ENCODE assay signal across 27 cellular contexts in genomic region chr10:85790155-85790789, GRCh38.
"Had no signal": no experiment of that assay in that cellular context is flagged by ENCODE, and none has a peak within 500 bp of the region (broad histone marks: within the 10 kb centered on the region; RNA-seq: fewer than 3 reads in every experiment).

No MANE protein-coding gene starts in this region.

- H3K27ac Mint-ChIP-seq: activated CD4-positive, alpha-beta T cell treated with anti-CD3 and anti-CD28 coated beads for 36 hours; activated CD8-positive, alpha-beta T cell treated with anti-CD3 and anti-CD28 coated beads for 36 hours; activated naive CD4-positive, alpha-beta T cell treated with anti-CD3 and anti-CD28 coated beads, Interleukin-2, amount 10 ng/mL, durations not matched to agents 7 days and 5 days; activated naive CD8-positive, alpha-beta T cell treated with anti-CD3 and anti-CD28 coated beads, Interleukin-2, amount 10 ng/mL, durations not matched to agents 7 days and 5 days; activated T-cell treated with anti-CD3 and anti-CD28 coated beads, Interleukin-2, amount 50 U/mL, for 72 hours; activated T-helper 2 cell treated with anti-CD3 and anti-CD28 coated beads, Interferon-gamma antibody, Interleukin-2, Interleukin-4, amounts not matched to agents 10 μg/mL and 5 μg/mL and 100 μg/mL, durations not matched to agents 14 hours and 24 hours and 36 hours had no signal

- H3K4me1 ChIP-seq: adrenal gland, breast epithelium, Peyer's patch, SJCRH30 had no signal

- H3K27ac ChIP-seq: adrenal gland, breast epithelium, Peyer's patch, RWPE1, SJCRH30, VCaP had no signal

- H3K27me3 Mint-ChIP-seq: activated CD8-positive, alpha-beta T cell treated with anti-CD3 and anti-CD28 coated beads for 36 hours; activated naive CD4-positive, alpha-beta T cell treated with anti-CD3 and anti-CD28 coated beads, Interleukin-2, amount 10 ng/mL, durations not matched to agents 7 days and 5 days; activated naive CD8-positive, alpha-beta T cell treated with anti-CD3 and anti-CD28 coated beads, Interleukin-2, amount 10 ng/mL, durations not matched to agents 7 days and 5 days had no signal

- H3K36me3 Mint-ChIP-seq: activated naive CD4-positive, alpha-beta T cell treated with anti-CD3 and anti-CD28 coated beads, Interleukin-2, amount 10 ng/mL, durations not matched to agents 7 days and 5 days; activated naive CD8-positive, alpha-beta T cell treated with anti-CD3 and anti-CD28 coated beads, Interleukin-2, amount 10 ng/mL, durations not matched to agents 7 days and 5 days had no signal

- H3K9me3 ChIP-seq: adrenal gland, breast epithelium, Peyer's patch, SJCRH30, SK-N-SH had no signal

- H3K9ac ChIP-seq: SK-N-SH had no signal

- H3K4me2 ChIP-seq: SK-N-SH had no signal

- H3K4me3 ChIP-seq: adrenal gland, breast epithelium, Peyer's patch, SJCRH30 had no signal

- H3K36me3 ChIP-seq: adrenal gland, breast epithelium, Peyer's patch, SJCRH30 had no signal

- H3K27me3 ChIP-seq: adrenal gland, breast epithelium, Peyer's patch, SJCRH30 had no signal

- H3K4me1 Mint-ChIP-seq: activated CD4-positive, alpha-beta T cell treated with anti-CD3 and anti-CD28 coated beads for 36 hours; activated naive CD4-positive, alpha-beta T cell treated with anti-CD3 and anti-CD28 coated beads, Interleukin-2, amount 10 ng/mL, durations not matched to agents 7 days and 5 days; activated naive CD8-positive, alpha-beta T cell treated with anti-CD3 and anti-CD28 coated beads, Interleukin-2, amount 10 ng/mL, durations not matched to agents 7 days and 5 days had no signal

- DNase-seq: activated CD4-positive, alpha-beta T cell treated with anti-CD3 and anti-CD28 coated beads for 36 hours; activated CD8-positive, alpha-beta memory T cell treated with anti-CD3 and anti-CD28 coated beads, Interleukin-2, amount 50 U/mL, for 4 hours; activated CD8-positive, alpha-beta T cell treated with anti-CD3 and anti-CD28 coated beads for 36 hours; activated gamma-delta T cell treated with Interleukin-2 at 50 U/mL for 16 hours; activated naive CD4-positive, alpha-beta T cell treated with anti-CD3 and anti-CD28 coated beads, Interleukin-2, amount 10 ng/mL, durations not matched to agents 7 days and 5 days; activated naive CD8-positive, alpha-beta T cell treated with anti-CD3 and anti-CD28 coated beads, Interleukin-2, amount 10 ng/mL, durations not matched to agents 7 days and 5 days; activated T-cell treated with anti-CD3 and anti-CD28 coated beads, Interleukin-2, amount 50 U/mL, for 72 hours; adrenal gland; central memory CD4-positive, alpha-beta T cell; Kasumi-1; KBM-7; NCI-H1694; NCI-H2029; NCI-H2107; NCI-H2171 treated with DMSO at 0.1 percent for 48 hours; NCI-H226; NCI-H526; NCI-H82; Peyer's patch; Right ventricle myocardium superior; SJCRH30; SK-N-SH; T-helper 1 cell had no signal

- H3K9me3 Mint-ChIP-seq: activated CD8-positive, alpha-beta T cell treated with anti-CD3 and anti-CD28 coated beads for 36 hours; activated naive CD4-positive, alpha-beta T cell treated with anti-CD3 and anti-CD28 coated beads, Interleukin-2, amount 10 ng/mL, durations not matched to agents 7 days and 5 days; activated naive CD8-positive, alpha-beta T cell treated with anti-CD3 and anti-CD28 coated beads, Interleukin-2, amount 10 ng/mL, durations not matched to agents 7 days and 5 days; activated T-cell treated with anti-CD3 and anti-CD28 coated beads, Interleukin-2, amount 50 U/mL, for 72 hours; activated T-helper 2 cell treated with anti-CD3 and anti-CD28 coated beads, Interferon-gamma antibody, Interleukin-2, Interleukin-4, amounts not matched to agents 10 μg/mL and 5 μg/mL and 100 μg/mL, durations not matched to agents 14 hours and 24 hours and 36 hours had no signal

- ATAC-seq: activated CD4-positive, alpha-beta T cell treated with anti-CD3 and anti-CD28 coated beads for 36 hours; activated CD8-positive, alpha-beta T cell treated with anti-CD3 and anti-CD28 coated beads for 36 hours; activated T-cell treated with anti-CD3 and anti-CD28 coated beads, Interleukin-2, amount 50 U/mL, for 72 hours had no signal

- H3K4me3 Mint-ChIP-seq: activated CD4-positive, alpha-beta T cell treated with anti-CD3 and anti-CD28 coated beads for 36 hours; activated CD8-positive, alpha-beta T cell treated with anti-CD3 and anti-CD28 coated beads for 36 hours; activated naive CD4-positive, alpha-beta T cell treated with anti-CD3 and anti-CD28 coated beads, Interleukin-2, amount 10 ng/mL, durations not matched to agents 7 days and 5 days; activated naive CD8-positive, alpha-beta T cell treated with anti-CD3 and anti-CD28 coated beads, Interleukin-2, amount 10 ng/mL, durations not matched to agents 7 days and 5 days; activated T-cell treated with anti-CD3 and anti-CD28 coated beads, Interleukin-2, amount 50 U/mL, for 72 hours had no signal
